In the genomic region with DNA sequence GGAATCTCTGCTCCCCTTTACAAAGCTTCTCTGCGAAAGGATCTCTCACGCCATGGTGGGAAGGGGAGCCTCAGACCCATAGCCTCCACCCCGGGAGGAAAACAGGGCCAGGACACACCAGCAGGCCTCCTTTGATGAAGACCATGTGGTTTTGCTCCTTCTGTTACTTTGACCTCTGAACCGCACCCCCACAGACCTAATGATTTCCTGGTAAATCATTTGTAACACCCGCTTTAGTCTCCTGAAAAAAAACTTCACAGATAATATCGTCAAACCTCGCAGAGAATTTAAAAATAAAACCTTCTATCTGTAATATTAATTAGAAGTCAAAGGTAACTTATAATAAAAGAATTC, we compare ENCODE assay signal across 1 cellular context.
TF ChIP-seq lines count a peak whose summit lies in the region.

No MANE protein-coding gene starts in this region.

TF ChIP-seq in K562, 482 proteins besides CTCF, POLR2A, EP300 and RAD21 (continued from another document):
- TF ChIP-seq NR2C2 (CRISPR knock-in tag; IDR thresholded peaks at IDR 0.05) (no peak), NR2C2 (tag; IDR thresholded peaks at IDR 0.05) (peak; percentile 69; the same call in 1 of the 2 replicates), ZSCAN32 (CRISPR knock-in tag; IDR thresholded peaks at IDR 0.05) (no peak), ZNF143 (CRISPR knock-in tag; IDR thresholded peaks at IDR 0.05) (0 out of 2 replicates have a peak, but pooled peaks have one; percentile 26), NR2C1 (IDR thresholded peaks at IDR 0.05) (peak; percentile 51; the same call in 1 of the 2 replicates), NR2C1 (tag; IDR thresholded peaks at IDR 0.05) (peak; percentile 69), POLR3A (IDR thresholded peaks at IDR 0.05; ENCODE audit: borderline replicate concordance, extremely low read depth, insufficient read depth, insufficient read length) (no peak)
TF ChIP-seq in K562: peak in this region for 3.
